In genomic region chr16:66426112-66427035, GRCh38 we compare ENCODE assay signal across 9 cellular contexts. TPM values are rescaled to one million over a fixed set of nuclear protein-coding genes. Genes with fewer than 3 reads are reported as not detected.
DNase-seq lines count a peak whose midpoint lies in the region; ATAC-seq, FAIRE-seq and TF ChIP-seq lines count a peak whose summit lies in the region.
"Had no signal": no experiment of that assay in that cellular context is flagged by ENCODE, and none has a peak within 500 bp of the region (broad histone marks: within the 10 kb centered on the region; RNA-seq: fewer than 3 reads in every experiment).

No MANE protein-coding gene starts in this region.

- no peaks in the 10 kb centered on the region for H3K36me3 ChIP-seq in lower lobe of right lung

- peak; percentile 27 for FAIRE-seq in urothelium cell line (lab: Jason Lieb, UNC)
- FAIRE-seq: G401.6 had no signal

- H3K4me1 ChIP-seq in lower lobe of right lung = peaks cover 15% of the 10 kb centered on the region

- no peaks in the 10 kb centered on the region for H3K36me3 Mint-ChIP-seq in activated naive CD8-positive, alpha-beta T cell
- no peaks in the 10 kb centered on the region for H3K36me3 Mint-ChIP-seq in activated naive CD8-positive, alpha-beta T cell treated with anti-CD3 and anti-CD28 coated beads for 36 hours
- peaks cover 1% of the 10 kb centered on the region for H3K36me3 Mint-ChIP-seq in central memory CD8-positive, alpha-beta T cell (ENCODE audit: insufficient read depth)

- no peak for TF ChIP-seq CTCF in lower lobe of right lung (IDR thresholded peaks at IDR 0.05)

- peaks cover 38% of the 10 kb centered on the region for H3K27me3 ChIP-seq in lower lobe of right lung (ENCODE audit: low read depth)

- H3K9me3 Mint-ChIP-seq in activated naive CD8-positive, alpha-beta T cell (ENCODE audit: low read depth) = no peaks in the 10 kb centered on the region
- H3K9me3 Mint-ChIP-seq in activated naive CD8-positive, alpha-beta T cell treated with anti-CD3 and anti-CD28 coated beads for 36 hours = no peaks in the 10 kb centered on the region
- H3K9me3 Mint-ChIP-seq in central memory CD8-positive, alpha-beta T cell = no peaks in the 10 kb centered on the region

- H3K27me3 Mint-ChIP-seq in activated naive CD8-positive, alpha-beta T cell = peaks cover 30% of the 10 kb centered on the region
- H3K27me3 Mint-ChIP-seq in activated naive CD8-positive, alpha-beta T cell treated with anti-CD3 and anti-CD28 coated beads for 36 hours = peaks cover 64% of the 10 kb centered on the region
- H3K27me3 Mint-ChIP-seq in central memory CD8-positive, alpha-beta T cell = peaks cover 74% of the 10 kb centered on the region

- no peak for ATAC-seq in central memory CD8-positive, alpha-beta T cell (replicated peaks; ENCODE audit: extremely low read depth, poor library complexity, severe bottlenecking)
- ATAC-seq in lower lobe of right lung = peak; percentile 4 to 44
- no peak for ATAC-seq in GM21360 (IDR thresholded peaks at IDR 0.05; ENCODE audit: unreplicated experiment)
- ATAC-seq in GM18861 (IDR thresholded peaks at IDR 0.05; ENCODE audit: unreplicated experiment) = no peak

- DNase-seq in activated naive CD8-positive, alpha-beta T cell treated with anti-CD3 and anti-CD28 coated beads for 36 hours = no peak
- DNase-seq in central memory CD8-positive, alpha-beta T cell (ENCODE audit: low spot score in 2 of 2) = no peak
- DNase-seq in lower lobe of right lung (no peak), urothelium cell line (ENCODE audit: low spot score) (peak; percentile 58), anterior cingulate cortex (lab: John Stamatoyannopoulos, UW) (no peak)

- intact Hi-C loops in lower lobe of right lung (cut with DNase I) = no loop called here

- peak overlapping the region; percentile 43 for H3K4me3 ChIP-seq in lower lobe of right lung

- no peak overlapping the region for H3K27ac Mint-ChIP-seq in activated naive CD8-positive, alpha-beta T cell
- H3K27ac Mint-ChIP-seq in activated naive CD8-positive, alpha-beta T cell treated with anti-CD3 and anti-CD28 coated beads for 36 hours = no peak overlapping the region
- no peak overlapping the region for H3K27ac Mint-ChIP-seq in central memory CD8-positive, alpha-beta T cell (ENCODE audit: low read depth)

- no peak overlapping the region for H3K27ac ChIP-seq in lower lobe of right lung

- no peaks in the 10 kb centered on the region for H3K9me3 ChIP-seq in lower lobe of right lung

- H3K4me1 Mint-ChIP-seq in activated naive CD8-positive, alpha-beta T cell (ENCODE audit: low read depth) = peaks cover 6% of the 10 kb centered on the region
- H3K4me1 Mint-ChIP-seq in activated naive CD8-positive, alpha-beta T cell treated with anti-CD3 and anti-CD28 coated beads for 36 hours = no peaks in the 10 kb centered on the region
- peaks cover 5% of the 10 kb centered on the region for H3K4me1 Mint-ChIP-seq in central memory CD8-positive, alpha-beta T cell

- H3K4me3 Mint-ChIP-seq in activated naive CD8-positive, alpha-beta T cell = peak overlapping the region; percentile 52
- no peak overlapping the region for H3K4me3 Mint-ChIP-seq in activated naive CD8-positive, alpha-beta T cell treated with anti-CD3 and anti-CD28 coated beads for 36 hours
- peak overlapping the region; percentile 36 for H3K4me3 Mint-ChIP-seq in central memory CD8-positive, alpha-beta T cell

RNA-seq across cellular contexts. Expression of gene BEAN1, which starts 0.7 kb away (rescaled TPM):
- not detected for total RNA-seq in activated naive CD8-positive, alpha-beta T cell treated with anti-CD3 and anti-CD28 coated beads for 36 hours
- total RNA-seq in lower lobe of right lung = 0.15 TPM

RNA-seq across cellular contexts. Expression of gene CDH5, which starts 59.9 kb away (rescaled TPM):
- total RNA-seq in activated naive CD8-positive, alpha-beta T cell treated with anti-CD3 and anti-CD28 coated beads for 36 hours = not detected
- 128 TPM for total RNA-seq in lower lobe of right lung

Comparison
In these comparisons a context has a peak if more than half of its experiments do, and no peak if none do; other contexts are left out.
1. ATAC-seq: peak in lower lobe of right lung (2 of 2); none in central memory CD8-positive, alpha-beta T cell (single experiment), GM21360 (single experiment) and GM18861 (single experiment).
2. RNA of gene CDH5, which starts 59.9 kb away (total RNA-seq): 128 TPM in lower lobe of right lung (single experiment); not detected in activated naive CD8-positive, alpha-beta T cell treated with anti-CD3 and anti-CD28 coated beads for 36 hours; every median in the first group is over 100 times any median in the second.